ENCODE assay signal across 17 cellular contexts in genomic region chr7:22920664-22921063, GRCh38.
DNase-seq lines count a peak whose midpoint lies in the region; TF ChIP-seq lines count a peak whose summit lies in the region.
"Had no signal": no experiment of that assay in that cellular context is flagged by ENCODE, and none has a peak within 500 bp of the region (broad histone marks: within the 10 kb centered on the region; RNA-seq: fewer than 3 reads in every experiment).

No MANE protein-coding gene starts in this region.

- H3K23ac ChIP-seq in mesendoderm (ENCODE audit: low read length) = no peak overlapping the region

- H2BK120ac ChIP-seq in mesendoderm (ENCODE audit: low read depth, low read length) = no peak overlapping the region

- H4K8ac ChIP-seq in mesendoderm (ENCODE audit: low read depth, low read length) = no peak overlapping the region

- H3K4me1 ChIP-seq in ovary (ENCODE audit: insufficient read depth) = no peaks in the 10 kb centered on the region
- H3K4me1 ChIP-seq in mesendoderm (ENCODE audit: control insufficient read depth, low read depth, low read length) = no peaks in the 10 kb centered on the region
- H3K4me1 ChIP-seq: esophagus muscularis mucosa, pancreas had no signal

- H3K36me3 ChIP-seq in ovary (no peaks in the 10 kb centered on the region), mesendoderm (ENCODE audit: control insufficient read depth, insufficient read depth, low read length) (no peaks in the 10 kb centered on the region)
- H3K36me3 ChIP-seq: esophagus muscularis mucosa, pancreas had no signal

- H3K79me2 ChIP-seq in mesendoderm (ENCODE audit: control insufficient read depth, insufficient read depth, low read length) = no peaks in the 10 kb centered on the region
- H3K79me2 ChIP-seq: hepatocyte had no signal

- intact Hi-C loops in ovary (cut with DNase I) = no loop called here

- H3K27me3 ChIP-seq in ovary = no peaks in the 10 kb centered on the region
- no peaks in the 10 kb centered on the region for H3K27me3 ChIP-seq in mesendoderm (ENCODE audit: insufficient read depth, low read length, poor library complexity)
- H3K27me3 ChIP-seq: esophagus muscularis mucosa, hepatocyte, pancreas had no signal

- 64 to 78% (median 72%) methylated on average over 2 of the region's 2 CpGs for WGBS in ovary, 3 donors
- no CpG with 5 or more reads among the region's 2 CpGs for WGBS in mesendoderm (ENCODE audit: extremely low coverage, insufficient coverage, low lambda C conversion rate)

- H2BK5ac ChIP-seq in mesendoderm (ENCODE audit: low read length) = no peak overlapping the region

- TF ChIP-seq POLR2A in ovary (IDR thresholded peaks at IDR 0.05) = no peak

- DNase-seq in SHP77 (lab: John Stamatoyannopoulos, UW) = peak; percentile 15 to 22
- no peak for DNase-seq in SHP77 treated with DMSO at 0.1 percent for 48 hours (lab: John Stamatoyannopoulos, UW)
- peak; percentile 4 for DNase-seq in NCI-H510A (lab: John Stamatoyannopoulos, UW)
- peak; percentile 24 for DNase-seq in epithelial cell of prostate (ENCODE audit: low read depth, low spot score)
- DNase-seq in renal cortical epithelial cell (ENCODE audit: low read depth) = peak; percentile 57
- DNase-seq in NK-92 treated with Interleukin-12 subunit alpha and Interleukin-12 subunit beta, amount 100 ng/mL, for 24 hours (lab: John Stamatoyannopoulos, UW) = no peak
- DNase-seq in ovary = no peak
- no peak for DNase-seq in mesendoderm
- DNase-seq: activated CD4-positive, CD25-positive, alpha-beta regulatory T cell; activated gamma-delta T cell; anterior cingulate cortex; GDM1; left cardiac atrium; NCI-H1092 treated with DMSO at 0.1 percent for 48 hours; pancreas had no signal

- H3K27ac ChIP-seq in epithelial cell of prostate (no peak overlapping the region), ovary (no peak overlapping the region), mesendoderm (ENCODE audit: low read depth, low read length) (no peak overlapping the region)
- H3K27ac ChIP-seq: esophagus muscularis mucosa, hepatocyte, pancreas had no signal

- no peak overlapping the region for H3K9ac ChIP-seq in mesendoderm (ENCODE audit: low read length)

- H3K4me2 ChIP-seq in mesendoderm (ENCODE audit: low read length) = no peak overlapping the region
- H3K4me2 ChIP-seq: hepatocyte had no signal

- TF ChIP-seq EP300 in ovary (IDR thresholded peaks at IDR 0.05) = no peak

- H4K5ac ChIP-seq in mesendoderm (ENCODE audit: low read length) = no peak overlapping the region

- H3K4me3 ChIP-seq in ovary (no peak overlapping the region), mesendoderm (ENCODE audit: low read length) (no peak overlapping the region)
- H3K4me3 ChIP-seq: esophagus muscularis mucosa, hepatocyte, pancreas had no signal

- no peak overlapping the region for H3K4ac ChIP-seq in mesendoderm (ENCODE audit: low read depth, low read length)

- no peak overlapping the region for H3K18ac ChIP-seq in mesendoderm (ENCODE audit: low read length)

- H3K56ac ChIP-seq in mesendoderm (ENCODE audit: low read length) = no peak overlapping the region

- TF ChIP-seq CTCF in ovary (IDR thresholded peaks at IDR 0.05) = no peak

- H3K9me3 ChIP-seq in ovary = no peaks in the 10 kb centered on the region
- H3K9me3 ChIP-seq: esophagus muscularis mucosa, pancreas had no signal

- H3K79me1 ChIP-seq in mesendoderm (ENCODE audit: low read length) = no peaks in the 10 kb centered on the region

- H2BK15ac ChIP-seq in mesendoderm (replicated peaks; ENCODE audit: low read depth) = no peak overlapping the region

- H2AK5ac ChIP-seq in mesendoderm (ENCODE audit: low read length) = no peak overlapping the region

Comparison
In these comparisons a context has a peak if more than half of its experiments do, and no peak if none do; other contexts are left out.
1. DNase-seq: peak in SHP77 (2 of 2), NCI-H510A (single experiment), epithelial cell of prostate (single experiment) and renal cortical epithelial cell (single experiment); none in SHP77 treated with DMSO at 0.1 percent for 48 hours (single experiment), NK-92 treated with Interleukin-12 subunit alpha and Interleukin-12 subunit beta, amount 100 ng/mL, for 24 hours (single experiment), ovary (0 of 5) and mesendoderm (single experiment).